In genomic region chr3:169241575-169241927, GRCh38 we compare ENCODE assay signal across 16 cellular contexts.
DNase-seq lines count a peak whose midpoint lies in the region; ATAC-seq and TF ChIP-seq lines count a peak whose summit lies in the region.
"Had no signal": no experiment of that assay in that cellular context is flagged by ENCODE, and none has a peak within 500 bp of the region (broad histone marks: within the 10 kb centered on the region; RNA-seq: fewer than 3 reads in every experiment).

No MANE protein-coding gene starts in this region.

- H2BK15ac ChIP-seq in mesenchymal stem cell (ENCODE audit: low read depth, poor library complexity, severe bottlenecking): no peak overlapping the region

- peaks cover 1% of the 10 kb centered on the region for H3K79me1 ChIP-seq in mesenchymal stem cell (replicated peaks; ENCODE audit: low read length, poor library complexity, severe bottlenecking)

- no peak overlapping the region for H2AFZ ChIP-seq in mesenchymal stem cell (ENCODE audit: low read depth, low read length)
- H2AFZ ChIP-seq: parathyroid adenoma had no signal

- H3K4me1 ChIP-seq in A673 (ENCODE audit: insufficient read depth, low read length, poor library complexity, severe bottlenecking): peaks cover 67% of the 10 kb centered on the region
- H3K4me1 ChIP-seq in mesenchymal stem cell (ENCODE audit: control insufficient read depth, insufficient read depth, low read depth, low read length): peaks cover 2% of the 10 kb centered on the region
- H3K4me1 ChIP-seq in esophagus squamous epithelium: peaks cover 0 to 9% (median 0%) of the 10 kb centered on the region in 3 donors
- H3K4me1 ChIP-seq: parathyroid adenoma had no signal

- intact Hi-C loops in A673 (cut with micrococcal nuclease; ENCODE audit: unreplicated experiment): loop anchor here (10.0 kb wide), 1 partner anchor 523 kb away; the partner anchor contains the start of genes ACTRT3 and TERC
- intact Hi-C loops in esophagus squamous epithelium (cut with DNase I): no loop called here

- no peak overlapping the region for H2BK5ac ChIP-seq in mesenchymal stem cell (ENCODE audit: low read depth, low read length, poor library complexity, severe bottlenecking)

- no peak overlapping the region for H2BK12ac ChIP-seq in mesenchymal stem cell (ENCODE audit: low read length in 2 of 2)

- DNase-seq in A673 (ENCODE audit: low spot score) (peak; percentile 74), MG63 (no peak), dermis microvascular lymphatic vessel endothelial cell (ENCODE audit: low read depth in 2 of 2) (peak; percentile 46 to 77), mesenchymal stem cell (peak; percentile 52), NCI-H1105 (lab: John Stamatoyannopoulos, UW) (no peak), esophagus squamous epithelium (lab: John Stamatoyannopoulos, UW) (no peak), cerebellar nuclear complex (lab: John Stamatoyannopoulos, UW) (no peak)
- DNase-seq: ACHN; activated CD4-positive, alpha-beta T cell treated with anti-CD3 and anti-CD28 coated beads for 48 hours; activated gamma-delta T cell treated with Interleukin-2 at 50 U/mL for 16 hours; NCI-H446 treated with DMSO at 0.1 percent for 48 hours; SIG-M5 had no signal

- ATAC-seq in HG03460 (IDR thresholded peaks at IDR 0.05; ENCODE audit: unreplicated experiment): no peak

- no peak overlapping the region for H3K4ac ChIP-seq in mesenchymal stem cell (ENCODE audit: low read depth in 1 of 2, low read length in 2 of 2)

- BruUV-seq in A673 (replicated peaks; lab: Mats Ljungman, UMichigan): no TSS peak

- H3K27me3 ChIP-seq in A673 (replicated peaks; ENCODE audit: insufficient read depth, low read depth, low read length, poor library complexity): no peaks in the 10 kb centered on the region
- no peaks in the 10 kb centered on the region for H3K27me3 ChIP-seq in MG63
- no peaks in the 10 kb centered on the region for H3K27me3 ChIP-seq in mesenchymal stem cell (ENCODE audit: control insufficient read depth in 1 of 2, insufficient read depth in 1 of 2, low read length in 2 of 2)
- H3K27me3 ChIP-seq in esophagus squamous epithelium: no peaks in the 10 kb centered on the region
- H3K27me3 ChIP-seq: tibial nerve had no signal

- no peak overlapping the region for H2BK120ac ChIP-seq in mesenchymal stem cell (ENCODE audit: low read depth, low read length)

- H3K36me3 ChIP-seq in A673 (ENCODE audit: insufficient read depth, low read length, poor library complexity, severe bottlenecking): no peaks in the 10 kb centered on the region
- no peaks in the 10 kb centered on the region for H3K36me3 ChIP-seq in MG63
- no peaks in the 10 kb centered on the region for H3K36me3 ChIP-seq in mesenchymal stem cell (ENCODE audit: control insufficient read depth in 1 of 2, insufficient read depth in 2 of 2, low read depth in 1 of 2, low read length in 2 of 2)
- no peaks in the 10 kb centered on the region for H3K36me3 ChIP-seq in esophagus squamous epithelium
- H3K36me3 ChIP-seq: tibial nerve had no signal

- peak overlapping the region; percentile 88 for H3K27ac ChIP-seq in A673 (ENCODE audit: low read depth, low read length, poor library complexity, severe bottlenecking)
- no peak overlapping the region for H3K27ac ChIP-seq in mesenchymal stem cell (ENCODE audit: low read length, poor library complexity, severe bottlenecking)
- peak overlapping the region in 1 of 4 donors; percentile 53 for H3K27ac ChIP-seq in esophagus squamous epithelium
- H3K27ac ChIP-seq: parathyroid adenoma had no signal

- TF ChIP-seq POLR2A in esophagus squamous epithelium (IDR thresholded peaks at IDR 0.05): no peak

- H3K23ac ChIP-seq in mesenchymal stem cell (ENCODE audit: low read length in 2 of 2): no peak overlapping the region

- no peak overlapping the region for H3K14ac ChIP-seq in mesenchymal stem cell (ENCODE audit: low read length in 2 of 2)

- peak overlapping the region; percentile 40 for H3K4me3 ChIP-seq in A673 (ENCODE audit: low read depth, low read length, poor library complexity, severe bottlenecking)
- H3K4me3 ChIP-seq in MG63: peak overlapping the region; percentile 50
- H3K4me3 ChIP-seq in mesenchymal stem cell (ENCODE audit: insufficient read depth in 1 of 2, low read depth in 1 of 2, low read length in 2 of 2): peak overlapping the region in 1 of 2 experiments; percentile 76
- no peak overlapping the region for H3K4me3 ChIP-seq in esophagus squamous epithelium
- H3K4me3 ChIP-seq: K562 had no signal

- POLR2A ChIA-PET in A673 (lab: Charles Lee; ENCODE audit: low non-redundant PET): interaction anchor here (0.6 kb wide), 1 partner anchor 23 kb away, joined by 6 read pairs; no protein-coding TSS in a partner anchor

- H3K9ac ChIP-seq in mesenchymal stem cell (ENCODE audit: low read length): peak overlapping the region; percentile 62
- H3K9ac ChIP-seq: parathyroid adenoma had no signal

- WGBS in mesenchymal stem cell: no CpG with 5 or more reads among the region's 1 CpG
- WGBS in esophagus squamous epithelium, 2 donors: 56 to 74% methylated on average over 1 of the region's 1 CpG

- CTCF ChIA-PET in A673 (lab: Charles Lee): no interaction called here

- no peak overlapping the region for H2AK5ac ChIP-seq in mesenchymal stem cell (ENCODE audit: low read length, severe bottlenecking)

- no peaks in the 10 kb centered on the region for H3K9me3 ChIP-seq in A673 (ENCODE audit: low read depth, low read length, poor library complexity, severe bottlenecking)
- no peaks in the 10 kb centered on the region for H3K9me3 ChIP-seq in MG63
- H3K9me3 ChIP-seq in mesenchymal stem cell (ENCODE audit: control insufficient read depth, low read length): no peaks in the 10 kb centered on the region
- no peaks in the 10 kb centered on the region for H3K9me3 ChIP-seq in esophagus squamous epithelium
- H3K9me3 ChIP-seq: tibial nerve had no signal

- H4K8ac ChIP-seq in mesenchymal stem cell (ENCODE audit: low read length): no peak overlapping the region

- H3K4me2 ChIP-seq in mesenchymal stem cell (ENCODE audit: low read length, poor library complexity, severe bottlenecking): no peak overlapping the region

- TF ChIP-seq CTCF in A673 (conservative IDR thresholded peaks at IDR 0.05; ENCODE audit: low read depth, low read length): no peak
- no peak for TF ChIP-seq CTCF in esophagus squamous epithelium (IDR thresholded peaks at IDR 0.05)

- H3K18ac ChIP-seq in mesenchymal stem cell (ENCODE audit: low read depth in 1 of 2, low read length in 2 of 2): no peak overlapping the region

- no peak overlapping the region for H4K91ac ChIP-seq in mesenchymal stem cell (ENCODE audit: low read length)

Comparison
In these comparisons a context has a peak if more than half of its experiments do, and no peak if none do; other contexts are left out.
1. DNase-seq: peak in A673 (single experiment), dermis microvascular lymphatic vessel endothelial cell (2 of 2) and mesenchymal stem cell (single experiment); none in MG63 (single experiment), NCI-H1105 (single experiment), esophagus squamous epithelium (single experiment) and cerebellar nuclear complex (0 of 2).
2. H3K4me3 ChIP-seq: peak in A673 (single experiment) and MG63 (single experiment); none in esophagus squamous epithelium (0 of 4).